Comparison of ENCODE assay signal across 19 cellular contexts in the genomic region with DNA sequence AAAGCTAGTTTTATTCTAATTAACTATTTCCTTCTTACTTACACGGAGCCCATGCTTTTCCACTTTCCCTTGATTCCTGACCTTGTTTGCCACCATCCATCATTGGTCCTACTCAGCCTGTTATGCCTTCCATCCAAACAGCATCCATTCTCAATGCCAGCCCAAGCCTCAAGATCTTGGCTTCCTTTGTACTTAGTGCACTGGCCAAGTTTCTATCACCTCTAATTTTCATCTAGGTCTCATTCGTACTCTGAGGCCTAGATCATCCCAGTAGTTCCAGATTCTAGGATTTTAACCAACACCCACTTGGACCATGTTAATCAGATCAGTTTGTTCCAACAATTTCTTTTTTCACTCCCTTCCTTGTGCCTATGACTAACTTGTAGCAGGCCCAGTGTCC.
"Had no signal": no experiment of that assay in that cellular context is flagged by ENCODE, and none has a peak within 500 bp of the region (broad histone marks: within the 10 kb centered on the region; RNA-seq: fewer than 3 reads in every experiment).

No MANE protein-coding gene starts in this region.

- H3K9me3 ChIP-seq: esophagus muscularis mucosa, gastroesophageal sphincter, heart left ventricle, left lung, lower lobe of right lung, mucosa of descending colon had no signal

- H3K4me3 ChIP-seq: coronary artery, dorsolateral prefrontal cortex, esophagus muscularis mucosa, gastroesophageal sphincter, heart left ventricle, hepatocyte, left lung, lower lobe of right lung, mucosa of descending colon had no signal

- H3K36me3 ChIP-seq: esophagus muscularis mucosa, gastroesophageal sphincter, heart left ventricle, left lung, lower lobe of right lung had no signal

- DNase-seq: dermis blood vessel endothelial cell; effector CD4-positive, alpha-beta T cell; effector memory CD4-positive, alpha-beta T cell; foreskin keratinocyte; heart left ventricle; hypothalamus; immature natural killer cell; left cardiac atrium; left lung; left ventricle myocardium superior; lower lobe of right lung; mesenchymal stem cell; mucosa of descending colon; naive B cell had no signal

- H3K27me3 ChIP-seq: dorsolateral prefrontal cortex, foreskin keratinocyte, gastroesophageal sphincter, heart left ventricle, hepatocyte, left lung had no signal
